In the genomic region with DNA sequence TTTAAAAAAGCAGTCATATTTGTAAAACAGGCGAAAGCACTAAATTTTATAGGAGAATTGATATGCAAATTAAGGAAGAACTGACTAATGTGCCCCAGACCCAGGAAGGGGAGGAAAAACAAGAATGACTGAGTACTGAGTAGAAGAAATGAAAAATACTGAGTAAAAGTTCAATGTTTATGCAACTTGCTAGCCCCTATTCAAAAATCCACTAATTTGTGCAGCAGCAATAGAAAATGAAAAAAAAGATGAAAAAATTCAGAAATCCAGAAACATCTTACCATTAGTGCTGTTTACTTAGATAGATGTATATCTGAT, we compare ENCODE assay signal across 1 cellular context.
TF ChIP-seq lines count a peak whose summit lies in the region.

No MANE protein-coding gene starts in this region.

TF ChIP-seq in GM12891, 5 proteins besides CTCF, POLR2A, EP300 and RAD21:
- no peak for TF ChIP-seq PAX5 (IDR thresholded peaks at IDR 0.05; ENCODE audit: insufficient read depth, low read length, severe bottlenecking)
